ENCODE assay signal across 8 cellular contexts in the genomic region with DNA sequence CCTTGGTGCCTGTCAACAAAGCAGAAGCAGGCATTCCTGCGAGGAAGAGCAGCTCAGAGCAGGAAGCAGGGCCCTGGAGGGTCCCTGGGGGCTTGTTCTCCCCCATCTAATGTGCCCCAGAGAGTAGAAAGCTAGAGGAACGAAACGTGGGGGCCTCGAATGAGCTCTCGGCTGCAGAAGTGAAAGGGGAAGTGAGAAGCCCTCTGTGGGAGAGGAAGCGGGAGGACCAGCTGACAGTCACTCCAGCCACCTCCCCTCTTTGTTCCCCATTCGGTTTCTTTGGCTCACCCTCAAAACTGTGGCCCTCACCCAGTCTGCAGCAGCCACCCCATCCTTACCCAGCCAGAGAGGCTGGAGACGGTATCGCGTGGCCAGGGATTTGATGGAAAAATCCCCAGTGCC. TPM values are rescaled to one million over a fixed set of nuclear protein-coding genes. Genes with fewer than 3 reads are reported as not detected.
DNase-seq lines count a peak whose midpoint lies in the region; ATAC-seq and TF ChIP-seq lines count a peak whose summit lies in the region.

No MANE protein-coding gene starts in this region.

- H3K4me3 Mint-ChIP-seq in activated T-cell treated with anti-CD3 and anti-CD28 coated beads, Interleukin-2, amount 50 U/mL, for 72 hours = peak overlapping the region; percentile 52 to 68

- H3K27me3 ChIP-seq in mucosa of rectum (ENCODE audit: control insufficient read depth in 2 of 2, insufficient read depth in 2 of 2, low read length in 2 of 2) = no peaks in the 10 kb centered on the region

- H3K4me1 Mint-ChIP-seq in activated T-cell treated with anti-CD3 and anti-CD28 coated beads, Interleukin-2, amount 50 U/mL, for 72 hours (ENCODE audit: low read depth) = peaks cover 42% of the 10 kb centered on the region

- peak overlapping the region; percentile 27 to 71 for H3K27ac ChIP-seq in mucosa of rectum (ENCODE audit: low read depth in 2 of 2, low read length in 2 of 2)

- H3K27me3 Mint-ChIP-seq in activated T-cell treated with anti-CD3 and anti-CD28 coated beads, Interleukin-2, amount 50 U/mL, for 72 hours (ENCODE audit: low read depth) = no peaks in the 10 kb centered on the region

- H3K27ac Mint-ChIP-seq in activated T-cell treated with anti-CD3 and anti-CD28 coated beads, Interleukin-2, amount 50 U/mL, for 72 hours = no peak overlapping the region

- no peak for TF ChIP-seq CTCF in GM12864 (IDR thresholded peaks at IDR 0.05; ENCODE audit: low read depth, low read length, missing control alignments)

- no peaks in the 10 kb centered on the region for H3K36me3 Mint-ChIP-seq in activated T-cell treated with anti-CD3 and anti-CD28 coated beads, Interleukin-2, amount 50 U/mL, for 72 hours (ENCODE audit: insufficient read depth in 2 of 2)

- DNase-seq in GM12864 (ENCODE audit: low read depth) = peak; percentile 85
- DNase-seq in activated T-cell treated with anti-CD3 and anti-CD28 coated beads, Interleukin-2, amount 50 U/mL, for 72 hours = peak; percentile 30 to 37
- no peak for DNase-seq in HCEC 1CT
- DNase-seq in iPS-NIHi7 (ENCODE audit: extremely low spot score) = no peak
- no peak for DNase-seq in HPDE6-E6E7 (ENCODE audit: extremely low spot score)

- peak overlapping the region; percentile 2 for H3K4me3 ChIP-seq in GM12864 (ENCODE audit: low read depth, low read length)
- no peak overlapping the region for H3K4me3 ChIP-seq in mucosa of rectum (ENCODE audit: low read length in 2 of 2)

- ATAC-seq in GM21447 (IDR thresholded peaks at IDR 0.05; ENCODE audit: unreplicated experiment) = peak; percentile 88
- peak; percentile 82 for ATAC-seq in HG03571 (IDR thresholded peaks at IDR 0.05; ENCODE audit: unreplicated experiment)
- ATAC-seq in activated T-cell treated with anti-CD3 and anti-CD28 coated beads, Interleukin-2, amount 50 U/mL, for 72 hours (replicated peaks in 1 of 2) = peak in 1 of 2 donors; percentile 40

- H3K4me1 ChIP-seq in mucosa of rectum (ENCODE audit: control insufficient read depth in 2 of 2, insufficient read depth in 2 of 2, low read length in 2 of 2) = peaks cover 13 to 14% of the 10 kb centered on the region in 2 donors

- no peaks in the 10 kb centered on the region for H3K36me3 ChIP-seq in mucosa of rectum (ENCODE audit: control insufficient read depth in 2 of 2, insufficient read depth in 2 of 2, low read length in 2 of 2)

- no peak overlapping the region for H3K9ac ChIP-seq in mucosa of rectum (ENCODE audit: low read depth in 1 of 2, low read length in 2 of 2)

- H3K9me3 Mint-ChIP-seq in activated T-cell treated with anti-CD3 and anti-CD28 coated beads, Interleukin-2, amount 50 U/mL, for 72 hours = no peaks in the 10 kb centered on the region

- no peaks in the 10 kb centered on the region for H3K9me3 ChIP-seq in mucosa of rectum (ENCODE audit: control insufficient read depth in 2 of 2, low read length in 2 of 2)

RNA-seq across cellular contexts. Expression of a gene that starts 25.0 kb away (rescaled TPM):
- total RNA-seq in activated T-cell treated with anti-CD3 and anti-CD28 coated beads, Interleukin-2, amount 50 U/mL, for 72 hours = under 1 TPM; 0.35 to 0.43 TPM

Comparison
In these comparisons a context has a peak if more than half of its experiments do, and no peak if none do; other contexts are left out.
1. DNase-seq: peak in GM12864 (single experiment) and activated T-cell treated with anti-CD3 and anti-CD28 coated beads, Interleukin-2, amount 50 U/mL, for 72 hours (2 of 2); none in HCEC 1CT (single experiment), iPS-NIHi7 (single experiment) and HPDE6-E6E7 (single experiment).